In the genomic region with DNA sequence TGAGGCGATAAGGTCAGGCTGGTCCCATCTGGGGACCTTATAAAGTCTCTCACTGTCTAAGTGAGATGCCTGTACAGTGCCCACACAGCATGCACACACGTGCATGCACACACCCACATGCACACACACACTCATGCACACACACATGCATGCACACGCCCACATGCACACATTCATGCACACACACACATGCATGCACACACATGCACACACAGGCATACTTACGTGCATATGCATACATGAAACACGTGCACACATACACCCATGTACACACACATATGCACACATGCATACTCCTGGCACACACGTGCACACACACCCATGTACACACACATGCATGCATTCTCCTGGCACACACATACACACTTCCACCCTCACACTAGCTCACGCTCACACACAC, we compare ENCODE assay signal across 1 cellular context.
TF ChIP-seq lines count a peak whose summit lies in the region.

No MANE protein-coding gene starts in this region.

TF ChIP-seq in H1, 55 proteins besides CTCF, POLR2A, EP300 and RAD21:
- TF ChIP-seq KDM1A (IDR thresholded peaks at IDR 0.05; ENCODE audit: borderline replicate concordance, low read length) (peak; percentile 93; the same call in 1 of the 2 replicates), CREB1 (IDR thresholded peaks at IDR 0.05) (no peak), BRCA1 (IDR thresholded peaks at IDR 0.05; ENCODE audit: low read depth, low read length) (no peak), TAF7 (optimal IDR thresholded peaks at IDR 0.05; ENCODE audit: borderline replicate concordance, low read depth, low read length) (no peak)
